Comparison of ENCODE assay signal across 1 cellular context in genomic region chr3:141913150-141913811, GRCh38.
TF ChIP-seq lines count a peak whose summit lies in the region.

No MANE protein-coding gene starts in this region.

TF ChIP-seq in GM12878, 131 proteins besides CTCF, POLR2A, EP300 and RAD21 (continued from another document):
- TF ChIP-seq ZBTB4 (CRISPR knock-in tag; IDR thresholded peaks at IDR 0.05), result no peak
- TF ChIP-seq CBX5 (IDR thresholded peaks at IDR 0.05; ENCODE audit: low read depth), result peak; percentile 92; the same call in 1 of the 2 replicates
- TF ChIP-seq ZNF274 (IDR thresholded peaks at IDR 0.05; ENCODE audit: insufficient read depth, insufficient read length), result no peak
- TF ChIP-seq BCL3 (IDR thresholded peaks at IDR 0.05; ENCODE audit: borderline replicate concordance, insufficient read depth, low read depth, low read length, poor library complexity, severe bottlenecking), result no peak
- TF ChIP-seq STAT1 (conservative IDR thresholded peaks at IDR 0.05), result no peak
- no peak for TF ChIP-seq ATF3 (IDR thresholded peaks at IDR 0.05; ENCODE audit: borderline replicate concordance, extremely low read depth, low read depth, low read length)
- no peak for TF ChIP-seq ATF7 (IDR thresholded peaks at IDR 0.05; ENCODE audit: low read depth)
- no peak for TF ChIP-seq LARP7 (IDR thresholded peaks at IDR 0.05)
- TF ChIP-seq RB1 (IDR thresholded peaks at IDR 0.05; ENCODE audit: borderline replicate concordance), result no peak
- TF ChIP-seq ZNF217 (IDR thresholded peaks at IDR 0.05), result no peak
- TF ChIP-seq USF2 (IDR thresholded peaks at IDR 0.05; ENCODE audit: borderline replicate concordance, low read depth, low read length), result no peak; the same call in 1 of the 2 replicates
- no peak for TF ChIP-seq CBX3 (IDR thresholded peaks at IDR 0.05; ENCODE audit: borderline replicate concordance, low read depth)
- TF ChIP-seq MYC (IDR thresholded peaks at IDR 0.05; ENCODE audit: insufficient read depth, insufficient read length, insufficient replicate concordance, low read length, severe bottlenecking), result no peak
- TF ChIP-seq MTA2 (IDR thresholded peaks at IDR 0.05; ENCODE audit: low read depth), result no peak
- TF ChIP-seq ATF2 (IDR thresholded peaks at IDR 0.05; ENCODE audit: low read length), result 0 out of 2 replicates have a peak, but pooled peaks have one; percentile 15
- TF ChIP-seq SMC3 (IDR thresholded peaks at IDR 0.05; ENCODE audit: borderline replicate concordance, low read length), result peak; percentile 52; the same call in 1 of the 2 replicates
- no peak for TF ChIP-seq BRCA1 (IDR thresholded peaks at IDR 0.05; ENCODE audit: low read depth, low read length)
- TF ChIP-seq ZNF384 (IDR thresholded peaks at IDR 0.05; ENCODE audit: borderline replicate concordance, low read depth, low read length), result no peak
- no peak for TF ChIP-seq BACH1 (IDR thresholded peaks at IDR 0.05; ENCODE audit: borderline replicate concordance)
- no peak for TF ChIP-seq NKRF (conservative IDR thresholded peaks at IDR 0.05)
- no peak for TF ChIP-seq CEBPB (IDR thresholded peaks at IDR 0.05; ENCODE audit: borderline replicate concordance in 1 of 2, low read depth in 2 of 2, low read length in 2 of 2)
- TF ChIP-seq CBFB (IDR thresholded peaks at IDR 0.05; ENCODE audit: low read depth), result no peak
- TF ChIP-seq SKIL (IDR thresholded peaks at IDR 0.05; ENCODE audit: low read depth, poor library complexity, severe bottlenecking), result no peak
- no peak for TF ChIP-seq ZBTB33 (IDR thresholded peaks at IDR 0.05)
- no peak for TF ChIP-seq ZNF687 (IDR thresholded peaks at IDR 0.05)
- no peak for TF ChIP-seq NBN (IDR thresholded peaks at IDR 0.05)
- no peak for TF ChIP-seq EZH2 (IDR thresholded peaks at IDR 0.05; ENCODE audit: borderline replicate concordance, control insufficient read depth, low read depth, low read length)
- no peak for TF ChIP-seq POU2F2 (IDR thresholded peaks at IDR 0.05; ENCODE audit: borderline replicate concordance, low read depth, low read length)
- TF ChIP-seq BCL11A (IDR thresholded peaks at IDR 0.05; ENCODE audit: low read depth, low read length), result no peak
